ENCODE assay signal across 2 cellular contexts in genomic region chr4:139889194-139889762, GRCh38.
TF ChIP-seq lines count a peak whose summit lies in the region.

No MANE protein-coding gene starts in this region.

TF ChIP-seq in HepG2, 621 proteins besides CTCF, POLR2A, EP300 and RAD21:
- no peak for TF ChIP-seq ONECUT2 (CRISPR knock-in tag; IDR thresholded peaks at IDR 0.05)
- no peak for TF ChIP-seq FOXP1 (IDR thresholded peaks at IDR 0.05)
- no peak for TF ChIP-seq FOXP1 (CRISPR knock-in tag; IDR thresholded peaks at IDR 0.05)
- TF ChIP-seq TCF7L2 (IDR thresholded peaks at IDR 0.05; ENCODE audit: low read depth, low read length), result no peak
- no peak for TF ChIP-seq ZSCAN30 (CRISPR knock-in tag; IDR thresholded peaks at IDR 0.05)
- TF ChIP-seq TFDP2 (CRISPR knock-in tag; IDR thresholded peaks at IDR 0.05), result no peak
- TF ChIP-seq ZNF12 (CRISPR knock-in tag; IDR thresholded peaks at IDR 0.05), result no peak
- TF ChIP-seq, protein P1, sequence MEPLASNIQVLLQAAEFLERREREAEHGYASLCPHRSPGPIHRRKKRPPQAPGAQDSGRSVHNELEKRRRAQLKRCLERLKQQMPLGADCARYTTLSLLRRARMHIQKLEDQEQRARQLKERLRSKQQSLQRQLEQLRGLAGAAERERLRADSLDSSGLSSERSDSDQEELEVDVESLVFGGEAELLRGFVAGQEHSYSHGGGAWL (CRISPR knock-in tag; IDR thresholded peaks at IDR 0.05), result no peak
- no peak for TF ChIP-seq ZBTB10 (CRISPR knock-in tag; IDR thresholded peaks at IDR 0.05; ENCODE audit: borderline replicate concordance)
- TF ChIP-seq, protein P2, sequence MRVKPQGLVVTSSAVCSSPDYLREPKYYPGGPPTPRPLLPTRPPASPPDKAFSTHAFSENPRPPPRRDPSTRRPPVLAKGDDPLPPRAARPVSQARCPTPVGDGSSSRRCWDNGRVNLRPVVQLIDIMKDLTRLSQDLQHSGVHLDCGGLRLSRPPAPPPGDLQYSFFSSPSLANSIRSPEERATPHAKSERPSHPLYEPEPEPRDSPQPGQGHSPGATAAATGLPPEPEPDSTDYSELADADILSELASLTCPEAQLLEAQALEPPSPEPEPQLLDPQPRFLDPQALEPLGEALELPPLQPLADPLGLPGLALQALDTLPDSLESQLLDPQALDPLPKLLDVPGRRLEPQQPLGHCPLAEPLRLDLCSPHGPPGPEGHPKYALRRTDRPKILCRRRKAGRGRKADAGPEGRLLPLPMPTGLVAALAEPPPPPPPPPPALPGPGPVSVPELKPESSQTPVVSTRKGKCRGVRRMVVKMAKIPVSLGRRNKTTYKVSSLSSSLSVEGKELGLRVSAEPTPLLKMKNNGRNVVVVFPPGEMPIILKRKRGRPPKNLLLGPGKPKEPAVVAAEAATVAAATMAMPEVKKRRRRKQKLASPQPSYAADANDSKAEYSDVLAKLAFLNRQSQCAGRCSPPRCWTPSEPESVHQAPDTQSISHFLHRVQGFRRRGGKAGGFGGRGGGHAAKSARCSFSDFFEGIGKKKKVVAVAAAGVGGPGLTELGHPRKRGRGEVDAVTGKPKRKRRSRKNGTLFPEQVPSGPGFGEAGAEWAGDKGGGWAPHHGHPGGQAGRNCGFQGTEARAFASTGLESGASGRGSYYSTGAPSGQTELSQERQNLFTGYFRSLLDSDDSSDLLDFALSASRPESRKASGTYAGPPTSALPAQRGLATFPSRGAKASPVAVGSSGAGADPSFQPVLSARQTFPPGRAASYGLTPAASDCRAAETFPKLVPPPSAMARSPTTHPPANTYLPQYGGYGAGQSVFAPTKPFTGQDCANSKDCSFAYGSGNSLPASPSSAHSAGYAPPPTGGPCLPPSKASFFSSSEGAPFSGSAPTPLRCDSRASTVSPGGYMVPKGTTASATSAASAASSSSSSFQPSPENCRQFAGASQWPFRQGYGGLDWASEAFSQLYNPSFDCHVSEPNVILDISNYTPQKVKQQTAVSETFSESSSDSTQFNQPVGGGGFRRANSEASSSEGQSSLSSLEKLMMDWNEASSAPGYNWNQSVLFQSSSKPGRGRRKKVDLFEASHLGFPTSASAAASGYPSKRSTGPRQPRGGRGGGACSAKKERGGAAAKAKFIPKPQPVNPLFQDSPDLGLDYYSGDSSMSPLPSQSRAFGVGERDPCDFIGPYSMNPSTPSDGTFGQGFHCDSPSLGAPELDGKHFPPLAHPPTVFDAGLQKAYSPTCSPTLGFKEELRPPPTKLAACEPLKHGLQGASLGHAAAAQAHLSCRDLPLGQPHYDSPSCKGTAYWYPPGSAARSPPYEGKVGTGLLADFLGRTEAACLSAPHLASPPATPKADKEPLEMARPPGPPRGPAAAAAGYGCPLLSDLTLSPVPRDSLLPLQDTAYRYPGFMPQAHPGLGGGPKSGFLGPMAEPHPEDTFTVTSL (CRISPR knock-in tag; IDR thresholded peaks at IDR 0.05; ENCODE audit: borderline replicate concordance), result no peak
- TF ChIP-seq HOXA3 (CRISPR knock-in tag; IDR thresholded peaks at IDR 0.05), result no peak
- no peak for TF ChIP-seq ZNF124 (CRISPR knock-in tag; IDR thresholded peaks at IDR 0.05)

TF ChIP-seq in H1, 55 proteins besides CTCF, POLR2A, EP300 and RAD21:
- TF ChIP-seq POU5F1 (IDR thresholded peaks at IDR 0.05; ENCODE audit: low read depth, low read length) (no peak), CBX5 (IDR thresholded peaks at IDR 0.05; ENCODE audit: low read depth, low read length) (no peak)
